ENCODE assay signal across 1 cellular context in genomic region chr6:20468179-20468578, GRCh38.
TF ChIP-seq lines count a peak whose summit lies in the region.

No MANE protein-coding gene starts in this region.

TF ChIP-seq in WTC11, 78 proteins besides CTCF, POLR2A, EP300 and RAD21 (continued from another document):
- TF ChIP-seq ERG (CRISPR knock-in tag; IDR thresholded peaks at IDR 0.05): no peak
- TF ChIP-seq NR1H2 (CRISPR knock-in tag; IDR thresholded peaks at IDR 0.05): no peak
- no peak for TF ChIP-seq ZNF219 (CRISPR knock-in tag; IDR thresholded peaks at IDR 0.05; ENCODE audit: borderline replicate concordance)
- TF ChIP-seq, protein P1, sequence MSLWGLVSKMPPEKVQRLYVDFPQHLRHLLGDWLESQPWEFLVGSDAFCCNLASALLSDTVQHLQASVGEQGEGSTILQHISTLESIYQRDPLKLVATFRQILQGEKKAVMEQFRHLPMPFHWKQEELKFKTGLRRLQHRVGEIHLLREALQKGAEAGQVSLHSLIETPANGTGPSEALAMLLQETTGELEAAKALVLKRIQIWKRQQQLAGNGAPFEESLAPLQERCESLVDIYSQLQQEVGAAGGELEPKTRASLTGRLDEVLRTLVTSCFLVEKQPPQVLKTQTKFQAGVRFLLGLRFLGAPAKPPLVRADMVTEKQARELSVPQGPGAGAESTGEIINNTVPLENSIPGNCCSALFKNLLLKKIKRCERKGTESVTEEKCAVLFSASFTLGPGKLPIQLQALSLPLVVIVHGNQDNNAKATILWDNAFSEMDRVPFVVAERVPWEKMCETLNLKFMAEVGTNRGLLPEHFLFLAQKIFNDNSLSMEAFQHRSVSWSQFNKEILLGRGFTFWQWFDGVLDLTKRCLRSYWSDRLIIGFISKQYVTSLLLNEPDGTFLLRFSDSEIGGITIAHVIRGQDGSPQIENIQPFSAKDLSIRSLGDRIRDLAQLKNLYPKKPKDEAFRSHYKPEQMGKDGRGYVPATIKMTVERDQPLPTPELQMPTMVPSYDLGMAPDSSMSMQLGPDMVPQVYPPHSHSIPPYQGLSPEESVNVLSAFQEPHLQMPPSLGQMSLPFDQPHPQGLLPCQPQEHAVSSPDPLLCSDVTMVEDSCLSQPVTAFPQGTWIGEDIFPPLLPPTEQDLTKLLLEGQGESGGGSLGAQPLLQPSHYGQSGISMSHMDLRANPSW (CRISPR knock-in tag; conservative IDR thresholded peaks at IDR 0.05; ENCODE audit: low read depth): no peak
- TF ChIP-seq E2F4 (CRISPR knock-in tag; IDR thresholded peaks at IDR 0.05; ENCODE audit: borderline replicate concordance, low read depth): no peak
- TF ChIP-seq NFATC4 (CRISPR knock-in tag; IDR thresholded peaks at IDR 0.05): no peak
- no peak for TF ChIP-seq ZNF281 (CRISPR knock-in tag; IDR thresholded peaks at IDR 0.05)
- TF ChIP-seq NFYB (CRISPR knock-in tag; conservative IDR thresholded peaks at IDR 0.05; ENCODE audit: low read depth): no peak
- no peak for TF ChIP-seq OVOL2 (CRISPR knock-in tag; IDR thresholded peaks at IDR 0.05; ENCODE audit: borderline replicate concordance)
- no peak for TF ChIP-seq CBFB (CRISPR knock-in tag; IDR thresholded peaks at IDR 0.05; ENCODE audit: low read depth)
- TF ChIP-seq, protein P2, sequence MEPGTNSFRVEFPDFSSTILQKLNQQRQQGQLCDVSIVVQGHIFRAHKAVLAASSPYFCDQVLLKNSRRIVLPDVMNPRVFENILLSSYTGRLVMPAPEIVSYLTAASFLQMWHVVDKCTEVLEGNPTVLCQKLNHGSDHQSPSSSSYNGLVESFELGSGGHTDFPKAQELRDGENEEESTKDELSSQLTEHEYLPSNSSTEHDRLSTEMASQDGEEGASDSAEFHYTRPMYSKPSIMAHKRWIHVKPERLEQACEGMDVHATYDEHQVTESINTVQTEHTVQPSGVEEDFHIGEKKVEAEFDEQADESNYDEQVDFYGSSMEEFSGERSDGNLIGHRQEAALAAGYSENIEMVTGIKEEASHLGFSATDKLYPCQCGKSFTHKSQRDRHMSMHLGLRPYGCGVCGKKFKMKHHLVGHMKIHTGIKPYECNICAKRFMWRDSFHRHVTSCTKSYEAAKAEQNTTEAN (CRISPR knock-in tag; IDR thresholded peaks at IDR 0.05): no peak
- no peak for TF ChIP-seq PRRX2 (CRISPR knock-in tag; IDR thresholded peaks at IDR 0.05)
TF ChIP-seq in WTC11: peak in this region for 0.
